ENCODE assay signal across 1 cellular context in genomic region chr5:91190333-91190680, GRCh38.
TF ChIP-seq lines count a peak whose summit lies in the region.

No MANE protein-coding gene starts in this region.

TF ChIP-seq in GM23338, 12 proteins besides CTCF, POLR2A, EP300 and RAD21 (continued from another document):
- TF ChIP-seq, protein P1, sequence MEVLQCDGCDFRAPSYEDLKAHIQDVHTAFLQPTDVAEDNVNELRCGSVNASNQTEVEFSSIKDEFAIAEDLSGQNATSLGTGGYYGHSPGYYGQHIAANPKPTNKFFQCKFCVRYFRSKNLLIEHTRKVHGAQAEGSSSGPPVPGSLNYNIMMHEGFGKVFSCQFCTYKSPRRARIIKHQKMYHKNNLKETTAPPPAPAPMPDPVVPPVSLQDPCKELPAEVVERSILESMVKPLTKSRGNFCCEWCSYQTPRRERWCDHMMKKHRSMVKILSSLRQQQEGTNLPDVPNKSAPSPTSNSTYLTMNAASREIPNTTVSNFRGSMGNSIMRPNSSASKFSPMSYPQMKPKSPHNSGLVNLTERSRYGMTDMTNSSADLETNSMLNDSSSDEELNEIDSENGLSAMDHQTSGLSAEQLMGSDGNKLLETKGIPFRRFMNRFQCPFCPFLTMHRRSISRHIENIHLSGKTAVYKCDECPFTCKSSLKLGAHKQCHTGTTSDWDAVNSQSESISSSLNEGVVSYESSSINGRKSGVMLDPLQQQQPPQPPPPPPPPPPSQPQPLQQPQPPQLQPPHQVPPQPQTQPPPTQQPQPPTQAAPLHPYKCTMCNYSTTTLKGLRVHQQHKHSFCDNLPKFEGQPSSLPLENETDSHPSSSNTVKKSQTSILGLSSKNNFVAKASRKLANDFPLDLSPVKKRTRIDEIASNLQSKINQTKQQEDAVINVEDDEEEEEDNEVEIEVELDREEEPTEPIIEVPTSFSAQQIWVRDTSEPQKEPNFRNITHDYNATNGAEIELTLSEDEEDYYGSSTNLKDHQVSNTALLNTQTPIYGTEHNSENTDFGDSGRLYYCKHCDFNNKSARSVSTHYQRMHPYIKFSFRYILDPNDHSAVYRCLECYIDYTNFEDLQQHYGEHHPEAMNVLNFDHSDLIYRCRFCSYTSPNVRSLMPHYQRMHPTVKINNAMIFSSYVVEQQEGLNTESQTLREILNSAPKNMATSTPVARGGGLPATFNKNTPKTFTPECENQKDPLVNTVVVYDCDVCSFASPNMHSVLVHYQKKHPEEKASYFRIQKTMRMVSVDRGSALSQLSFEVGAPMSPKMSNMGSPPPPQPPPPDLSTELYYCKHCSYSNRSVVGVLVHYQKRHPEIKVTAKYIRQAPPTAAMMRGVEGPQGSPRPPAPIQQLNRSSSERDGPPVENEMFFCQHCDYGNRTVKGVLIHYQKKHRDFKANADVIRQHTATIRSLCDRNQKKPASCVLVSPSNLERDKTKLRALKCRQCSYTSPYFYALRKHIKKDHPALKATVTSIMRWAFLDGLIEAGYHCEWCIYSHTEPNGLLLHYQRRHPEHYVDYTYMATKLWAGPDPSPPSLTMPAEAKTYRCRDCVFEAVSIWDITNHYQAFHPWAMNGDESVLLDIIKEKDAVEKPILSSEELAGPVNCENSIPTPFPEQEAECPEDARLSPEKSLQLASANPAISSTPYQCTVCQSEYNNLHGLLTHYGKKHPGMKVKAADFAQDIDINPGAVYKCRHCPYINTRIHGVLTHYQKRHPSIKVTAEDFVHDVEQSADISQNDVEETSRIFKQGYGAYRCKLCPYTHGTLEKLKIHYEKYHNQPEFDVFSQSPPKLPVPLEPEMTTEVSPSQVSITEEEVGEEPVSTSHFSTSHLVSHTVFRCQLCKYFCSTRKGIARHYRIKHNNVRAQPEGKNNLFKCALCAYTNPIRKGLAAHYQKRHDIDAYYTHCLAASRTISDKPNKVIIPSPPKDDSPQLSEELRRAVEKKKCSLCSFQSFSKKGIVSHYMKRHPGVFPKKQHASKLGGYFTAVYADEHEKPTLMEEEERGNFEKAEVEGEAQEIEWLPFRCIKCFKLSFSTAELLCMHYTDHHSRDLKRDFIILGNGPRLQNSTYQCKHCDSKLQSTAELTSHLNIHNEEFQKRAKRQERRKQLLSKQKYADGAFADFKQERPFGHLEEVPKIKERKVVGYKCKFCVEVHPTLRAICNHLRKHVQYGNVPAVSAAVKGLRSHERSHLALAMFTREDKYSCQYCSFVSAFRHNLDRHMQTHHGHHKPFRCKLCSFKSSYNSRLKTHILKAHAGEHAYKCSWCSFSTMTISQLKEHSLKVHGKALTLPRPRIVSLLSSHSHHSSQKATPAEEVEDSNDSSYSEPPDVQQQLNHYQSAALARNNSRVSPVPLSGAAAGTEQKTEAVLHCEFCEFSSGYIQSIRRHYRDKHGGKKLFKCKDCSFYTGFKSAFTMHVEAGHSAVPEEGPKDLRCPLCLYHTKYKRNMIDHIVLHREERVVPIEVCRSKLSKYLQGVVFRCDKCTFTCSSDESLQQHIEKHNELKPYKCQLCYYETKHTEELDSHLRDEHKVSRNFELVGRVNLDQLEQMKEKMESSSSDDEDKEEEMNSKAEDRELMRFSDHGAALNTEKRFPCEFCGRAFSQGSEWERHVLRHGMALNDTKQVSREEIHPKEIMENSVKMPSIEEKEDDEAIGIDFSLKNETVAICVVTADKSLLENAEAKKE (CRISPR knock-in tag; IDR thresholded peaks at IDR 0.05): no peak
- TF ChIP-seq, protein P2, sequence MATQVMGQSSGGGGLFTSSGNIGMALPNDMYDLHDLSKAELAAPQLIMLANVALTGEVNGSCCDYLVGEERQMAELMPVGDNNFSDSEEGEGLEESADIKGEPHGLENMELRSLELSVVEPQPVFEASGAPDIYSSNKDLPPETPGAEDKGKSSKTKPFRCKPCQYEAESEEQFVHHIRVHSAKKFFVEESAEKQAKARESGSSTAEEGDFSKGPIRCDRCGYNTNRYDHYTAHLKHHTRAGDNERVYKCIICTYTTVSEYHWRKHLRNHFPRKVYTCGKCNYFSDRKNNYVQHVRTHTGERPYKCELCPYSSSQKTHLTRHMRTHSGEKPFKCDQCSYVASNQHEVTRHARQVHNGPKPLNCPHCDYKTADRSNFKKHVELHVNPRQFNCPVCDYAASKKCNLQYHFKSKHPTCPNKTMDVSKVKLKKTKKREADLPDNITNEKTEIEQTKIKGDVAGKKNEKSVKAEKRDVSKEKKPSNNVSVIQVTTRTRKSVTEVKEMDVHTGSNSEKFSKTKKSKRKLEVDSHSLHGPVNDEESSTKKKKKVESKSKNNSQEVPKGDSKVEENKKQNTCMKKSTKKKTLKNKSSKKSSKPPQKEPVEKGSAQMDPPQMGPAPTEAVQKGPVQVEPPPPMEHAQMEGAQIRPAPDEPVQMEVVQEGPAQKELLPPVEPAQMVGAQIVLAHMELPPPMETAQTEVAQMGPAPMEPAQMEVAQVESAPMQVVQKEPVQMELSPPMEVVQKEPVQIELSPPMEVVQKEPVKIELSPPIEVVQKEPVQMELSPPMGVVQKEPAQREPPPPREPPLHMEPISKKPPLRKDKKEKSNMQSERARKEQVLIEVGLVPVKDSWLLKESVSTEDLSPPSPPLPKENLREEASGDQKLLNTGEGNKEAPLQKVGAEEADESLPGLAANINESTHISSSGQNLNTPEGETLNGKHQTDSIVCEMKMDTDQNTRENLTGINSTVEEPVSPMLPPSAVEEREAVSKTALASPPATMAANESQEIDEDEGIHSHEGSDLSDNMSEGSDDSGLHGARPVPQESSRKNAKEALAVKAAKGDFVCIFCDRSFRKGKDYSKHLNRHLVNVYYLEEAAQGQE (IDR thresholded peaks at IDR 0.05; ENCODE audit: unreplicated experiment): no peak
- TF ChIP-seq POLR2AphosphoS5 (IDR thresholded peaks at IDR 0.05; ENCODE audit: low read depth) (no peak), NANOG (IDR thresholded peaks at IDR 0.05; ENCODE audit: borderline replicate concordance) (no peak), STAT1 (IDR thresholded peaks at IDR 0.05; ENCODE audit: unreplicated experiment) (no peak), ZNF331 (CRISPR knock-in tag; IDR thresholded peaks at IDR 0.05; ENCODE audit: low read depth) (no peak), EZH2 (IDR thresholded peaks at IDR 0.05; ENCODE audit: low read depth, unreplicated experiment) (no peak), JUNB (IDR thresholded peaks at IDR 0.05; ENCODE audit: unreplicated experiment) (no peak), EZH2phosphoT487 (IDR thresholded peaks at IDR 0.05; ENCODE audit: unreplicated experiment) (no peak), ZNF114 (CRISPR knock-in tag; IDR thresholded peaks at IDR 0.05) (no peak)
- TF ChIP-seq, protein P3, sequence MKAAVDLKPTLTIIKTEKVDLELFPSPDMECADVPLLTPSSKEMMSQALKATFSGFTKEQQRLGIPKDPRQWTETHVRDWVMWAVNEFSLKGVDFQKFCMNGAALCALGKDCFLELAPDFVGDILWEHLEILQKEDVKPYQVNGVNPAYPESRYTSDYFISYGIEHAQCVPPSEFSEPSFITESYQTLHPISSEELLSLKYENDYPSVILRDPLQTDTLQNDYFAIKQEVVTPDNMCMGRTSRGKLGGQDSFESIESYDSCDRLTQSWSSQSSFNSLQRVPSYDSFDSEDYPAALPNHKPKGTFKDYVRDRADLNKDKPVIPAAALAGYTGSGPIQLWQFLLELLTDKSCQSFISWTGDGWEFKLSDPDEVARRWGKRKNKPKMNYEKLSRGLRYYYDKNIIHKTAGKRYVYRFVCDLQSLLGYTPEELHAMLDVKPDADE (IDR thresholded peaks at IDR 0.05): no peak
TF ChIP-seq in GM23338: peak in this region for 0.
